Comparison of ENCODE assay signal across 10 cellular contexts in genomic region chr1:215899901-215900300, GRCh38.
"Had no signal": no experiment of that assay in that cellular context is flagged by ENCODE, and none has a peak within 500 bp of the region (broad histone marks: within the 10 kb centered on the region; RNA-seq: fewer than 3 reads in every experiment).

No MANE protein-coding gene starts in this region.

- DNase-seq: activated CD4-positive, CD25-positive, alpha-beta regulatory T cell treated with anti-CD3 and anti-CD28 coated beads, Interleukin-2, amount 50 U/mL, for 72 hours; activated naive CD4-positive, alpha-beta T cell treated with anti-CD3 and anti-CD28 coated beads for 36 hours; activated naive CD8-positive, alpha-beta T cell treated with anti-CD3 and anti-CD28 coated beads, Interleukin-2, amount 50 U/mL, for 24 hours; aorta; gastrocnemius medialis; left ventricle myocardium inferior; mucosa of descending colon; naive thymus-derived CD4-positive, alpha-beta T cell; retina; T-helper 9 cell had no signal
